13 cellular contexts compared by ENCODE assay signal in the genomic region with DNA sequence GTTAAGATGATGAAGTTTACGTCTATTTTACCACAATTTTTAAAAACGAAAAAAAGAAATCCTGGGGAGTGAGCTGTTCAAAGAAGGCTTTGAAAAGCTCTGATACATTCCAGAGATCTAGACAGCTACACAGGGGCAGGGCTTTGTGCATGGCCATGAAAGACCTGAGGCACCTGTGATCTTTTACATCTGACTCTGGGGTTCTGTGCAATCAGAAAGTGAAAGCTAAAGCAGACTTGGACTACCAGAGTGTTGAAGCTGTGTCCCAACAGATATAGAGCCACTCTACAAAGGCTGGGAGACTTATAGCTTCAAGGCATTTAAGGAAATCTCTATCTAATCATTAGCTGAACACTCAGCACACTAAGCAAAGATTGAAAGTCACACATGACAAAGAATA. TPM values are rescaled to one million over a fixed set of nuclear protein-coding genes. Genes with fewer than 3 reads are reported as not detected.
DNase-seq lines count a peak whose midpoint lies in the region; ATAC-seq, FAIRE-seq and TF ChIP-seq lines count a peak whose summit lies in the region.
"Had no signal": no experiment of that assay in that cellular context is flagged by ENCODE, and none has a peak within 500 bp of the region (broad histone marks: within the 10 kb centered on the region; RNA-seq: fewer than 3 reads in every experiment).

No MANE protein-coding gene starts in this region.

- RAD21 ChIA-PET in GM12878 (lab: Charles Lee; ENCODE audit: unreplicated experiment), result interaction anchor here (0.7 to 1.6 kb wide), 5 partner anchors 10 to 30 kb away, joined by 3 to 6 read pairs (median 4); no protein-coding TSS in a partner anchor

- peak overlapping the region; percentile 67 for H3K4me2 ChIP-seq in GM12878 (ENCODE audit: control insufficient read depth, insufficient read depth)
- no peak overlapping the region for H3K4me2 ChIP-seq in trophoblast cell (ENCODE audit: low read length)

- no peak overlapping the region for H3K27ac Mint-ChIP-seq in T-helper 2 cell treated with Interferon-gamma antibody and Interleukin-4, amounts not matched to agents 5 μg/mL and 100 μg/mL, for 36 hours
- H3K27ac Mint-ChIP-seq: activated T-cell treated with anti-CD3 and anti-CD28 coated beads, Interleukin-2, amount 50 U/mL, for 72 hours; immature natural killer cell had no signal

- H2AK5ac ChIP-seq in trophoblast cell (ENCODE audit: low read length), result no peak overlapping the region

- H3K9me3 Mint-ChIP-seq in T-helper 2 cell treated with Interferon-gamma antibody and Interleukin-4, amounts not matched to agents 5 μg/mL and 100 μg/mL, for 36 hours, result peaks cover 4% of the 10 kb centered on the region

- no peak overlapping the region for H3K27ac ChIP-seq in GM12878 (ENCODE audit: control insufficient read depth, insufficient read depth)
- no peak overlapping the region for H3K27ac ChIP-seq in trophoblast cell (ENCODE audit: low read depth, low read length)

- H3K4me1 Mint-ChIP-seq in T-helper 2 cell treated with Interferon-gamma antibody and Interleukin-4, amounts not matched to agents 5 μg/mL and 100 μg/mL, for 36 hours (ENCODE audit: low read depth), result peaks cover 2% of the 10 kb centered on the region
- H3K4me1 Mint-ChIP-seq: immature natural killer cell had no signal

- H3K9me3 ChIP-seq in GM12878 (replicated peaks; ENCODE audit: control insufficient read depth, insufficient read depth, low read length) (no peaks in the 10 kb centered on the region; the same call in 2 of the 3 replicates), trophoblast cell (ENCODE audit: insufficient read depth, low read depth, low read length) (no peaks in the 10 kb centered on the region)

- 8% methylated on average over 2 of the region's 2 CpGs for WGBS in GM12878 (ENCODE audit: insufficient coverage, insufficient replicate concordance, low lambda C conversion rate, missing lambda C conversion rate)
- no CpG with 5 or more reads among the region's 2 CpGs for WGBS in trophoblast cell (ENCODE audit: extremely low coverage, insufficient coverage, insufficient read length)

- DNase-seq in GM12878 (ENCODE audit: low read depth, low spot score) (no peak), trophoblast cell (no peak)
- no peak for DNase-seq in activated naive CD4-positive, alpha-beta T cell treated with Interleukin-2 at 50 U/mL for 16 hours
- DNase-seq in T-helper 2 cell treated with Interferon-gamma antibody and Interleukin-4, amounts not matched to agents 5 μg/mL and 100 μg/mL, for 36 hours (ENCODE audit: low spot score), result no peak
- DNase-seq: activated T-cell treated with anti-CD3 and anti-CD28 coated beads, Interleukin-2, amount 50 U/mL, for 72 hours; DMS79 treated with DMSO at 0.1 percent for 48 hours; H9; immature natural killer cell; stimulated activated naive CD8-positive, alpha-beta T cell treated with anti-CD3 and anti-CD28 coated beads, Interleukin-15, Interleukin-2, amounts not matched to agents 100 U/mL and 50 U/mL, for 24 hours had no signal

- H2BK5ac ChIP-seq in trophoblast cell (ENCODE audit: low read depth, low read length, poor library complexity), result no peak overlapping the region

- H3K79me2 ChIP-seq in GM12878 (ENCODE audit: control insufficient read depth, insufficient read depth, low read length) (no peaks in the 10 kb centered on the region), trophoblast cell (ENCODE audit: control insufficient read depth, insufficient read depth, low read length, poor library complexity) (no peaks in the 10 kb centered on the region)

- in situ Hi-C loops in GM12878 (cut with MboI), result no loop called here

- no peaks in the 10 kb centered on the region for H3K36me3 Mint-ChIP-seq in T-helper 2 cell treated with Interferon-gamma antibody and Interleukin-4, amounts not matched to agents 5 μg/mL and 100 μg/mL, for 36 hours (ENCODE audit: low read depth)
- H3K36me3 Mint-ChIP-seq: immature natural killer cell had no signal

- H2BK12ac ChIP-seq in trophoblast cell (ENCODE audit: low read length), result no peak overlapping the region

- ATAC-seq in GM18502 (IDR thresholded peaks at IDR 0.05; ENCODE audit: poor library complexity, unreplicated experiment), result peak; percentile 58
- ATAC-seq in GM19467 (IDR thresholded peaks at IDR 0.05; ENCODE audit: unreplicated experiment), result peak; percentile 75
- ATAC-seq in HG03095 (IDR thresholded peaks at IDR 0.05; ENCODE audit: unreplicated experiment), result peak; percentile 50
- peak; percentile 83 for ATAC-seq in GM12878
- no peak for ATAC-seq in HG03097 (IDR thresholded peaks at IDR 0.05; ENCODE audit: low FRiP score, unreplicated experiment)
- ATAC-seq: activated T-cell treated with anti-CD3 and anti-CD28 coated beads, Interleukin-2, amount 50 U/mL, for 72 hours; stimulated activated naive CD8-positive, alpha-beta T cell treated with anti-CD3 and anti-CD28 coated beads, Interleukin-15, Interleukin-2, amounts not matched to agents 100 U/mL and 50 U/mL, for 24 hours had no signal

- H3K18ac ChIP-seq in trophoblast cell (ENCODE audit: low read length), result no peak overlapping the region

- no peak overlapping the region for H4K12ac ChIP-seq in trophoblast cell (ENCODE audit: low read depth, low read length)

- no peak overlapping the region for H3K9ac ChIP-seq in GM12878 (ENCODE audit: control insufficient read depth, insufficient read depth, low read length)
- H3K9ac ChIP-seq in trophoblast cell (ENCODE audit: low read length), result no peak overlapping the region

- no peak overlapping the region for H4K8ac ChIP-seq in trophoblast cell (ENCODE audit: low read depth, low read length)

- H3K27me3 Mint-ChIP-seq in T-helper 2 cell treated with Interferon-gamma antibody and Interleukin-4, amounts not matched to agents 5 μg/mL and 100 μg/mL, for 36 hours (ENCODE audit: low read depth), result peaks cover 37% of the 10 kb centered on the region

- no peak for FAIRE-seq in GM12878 (lab: Jason Lieb, UNC)

- no peak for TF ChIP-seq POLR2A in GM12878 (IDR thresholded peaks at IDR 0.05; ENCODE audit: low read depth, low read length)

- no peak overlapping the region for H3K23ac ChIP-seq in trophoblast cell (ENCODE audit: low read length)

- no peak overlapping the region for H4K91ac ChIP-seq in trophoblast cell (ENCODE audit: low read depth, low read length)

- SMC1A ChIA-PET in GM12878 (lab: Charles Lee; ENCODE audit: uncharacterized antibody, unreplicated experiment), result interaction anchor here (0.6 to 1.8 kb wide), 13 partner anchors 10 to 250 kb away, joined by 3 to 13 read pairs (median 4); a partner anchor contains a TSS

- no peaks in the 10 kb centered on the region for H3K27me3 ChIP-seq in GM12878 (replicated peaks in 1 of 2; ENCODE audit: control insufficient read depth in 2 of 2, insufficient read depth in 2 of 2, low read length in 1 of 2)
- H3K27me3 ChIP-seq in trophoblast cell (ENCODE audit: insufficient read depth, low read length), result no peaks in the 10 kb centered on the region

- H3K14ac ChIP-seq in trophoblast cell (ENCODE audit: low read length), result no peak overlapping the region

- POLR2A ChIA-PET in GM12878 (lab: Charles Lee), result interaction anchor here (0.5 to 1.1 kb wide), 2 partner anchors 10 to 34 kb away, joined by 6 to 10 read pairs; no protein-coding TSS in a partner anchor

- H3K4me3 Mint-ChIP-seq in T-helper 2 cell treated with Interferon-gamma antibody and Interleukin-4, amounts not matched to agents 5 μg/mL and 100 μg/mL, for 36 hours, result no peak overlapping the region
- H3K4me3 Mint-ChIP-seq: activated T-cell treated with anti-CD3 and anti-CD28 coated beads, Interleukin-2, amount 50 U/mL, for 72 hours; H9; immature natural killer cell had no signal

- no peak overlapping the region for H3K4me3 ChIP-seq in GM12878
- H3K4me3 ChIP-seq in trophoblast cell (ENCODE audit: low read depth, low read length), result no peak overlapping the region

- BruUV-seq in GM12878 (replicated peaks; lab: Mats Ljungman, UMichigan), result no TSS peak

- H2BK120ac ChIP-seq in trophoblast cell (ENCODE audit: insufficient read depth, low read length, poor library complexity), result no peak overlapping the region

- H2AFZ ChIP-seq in GM12878 (ENCODE audit: control insufficient read depth, low read depth, low read length) (peak overlapping the region; percentile 46; the same call in 1 of the 2 replicates), trophoblast cell (ENCODE audit: insufficient read depth, low read length, poor library complexity) (no peak overlapping the region)

- no peaks in the 10 kb centered on the region for H3K79me1 ChIP-seq in trophoblast cell (ENCODE audit: low read length)

- no peak for TF ChIP-seq RAD21 in GM12878 (IDR thresholded peaks at IDR 0.05; ENCODE audit: insufficient read depth, low read depth, low read length)

- no peak for TF ChIP-seq CTCF in GM12878 (IDR thresholded peaks at IDR 0.05 in 2 of 3, conservative IDR thresholded peaks at IDR 0.05 in 1 of 3; ENCODE audit: control insufficient read depth in 2 of 3, extremely low read depth in 1 of 3, insufficient read depth in 1 of 3, low read depth in 3 of 3, low read length in 3 of 3)

- CTCF ChIA-PET in GM12878 (lab: Yijun Ruan, JAX), result interaction anchor here (0.9 to 5.0 kb wide), 8 partner anchors 9 to 44 kb away, joined by 3 to 21 read pairs (median 4); no protein-coding TSS in a partner anchor

- H3K4me1 ChIP-seq in GM12878 (ENCODE audit: control insufficient read depth, insufficient read depth, low read length) (peaks cover 13% of the 10 kb centered on the region; the same call in 1 of the 2 replicates), trophoblast cell (ENCODE audit: control insufficient read depth in 1 of 2, insufficient read depth in 2 of 2, low read length in 2 of 2) (no peaks in the 10 kb centered on the region)

- H3K4ac ChIP-seq in trophoblast cell (ENCODE audit: low read depth, low read length), result no peak overlapping the region

- H3K36me3 ChIP-seq in GM12878 (ENCODE audit: control insufficient read depth in 2 of 2, insufficient read depth in 2 of 2, low read length in 1 of 2) (no peaks in the 10 kb centered on the region), trophoblast cell (ENCODE audit: control insufficient read depth in 1 of 2, insufficient read depth in 2 of 2, low read length in 2 of 2) (no peaks in the 10 kb centered on the region)

- intact Hi-C loops in GM12878 (cut with micrococcal nuclease; ENCODE audit: unreplicated experiment), result no loop called here

- H4K20me1 ChIP-seq in GM12878 (ENCODE audit: control insufficient read depth, insufficient read depth), result no peaks in the 10 kb centered on the region

- TF ChIP-seq EP300 in GM12878 (IDR thresholded peaks at IDR 0.05; ENCODE audit: borderline replicate concordance in 1 of 2, control insufficient read depth in 1 of 2, low read depth in 2 of 2, low read length in 2 of 2), result no peak

RNA-seq across cellular contexts. Expression of a gene that starts 34.1 kb away (rescaled TPM):
- total RNA-seq in GM12878 (2013; cell fraction: nucleolus; rRNA removed), result 0.12 and 0.17 TPM in 2 replicates
- total RNA-seq in GM12878 (2014; rRNA removed) (0.62 and 0.65 TPM in 2 replicates), GM12878 (2014; rRNA removed; fragmentation: Illumina TruSeq; extraction: Trizol) (0.40 and 0.55 TPM in 2 replicates), GM12878 (2021) (1.4 and 2.0 TPM in 2 replicates)
- polyA plus RNA-seq in GM12878 (2011; ENCODE audit: low read depth), result 0.12 TPM
- polyA plus RNA-seq in GM12878 (2011; rRNA removed) (1.9 and 2.2 TPM in 2 replicates), GM12878 (2014; fragmentation: Illumina TruSeq; extraction: Trizol) (0.41 and 0.59 TPM in 2 replicates), GM12878 (2014; fragmentation: Nextera tagmentation; extraction: Ambion mirVana) (under 1 TPM; 0.45 to 0.57 TPM), GM12878 (2014; rRNA removed) (1.2 and 1.4 TPM in 2 replicates), GM12878 (2016; fragmentation: Nextera tagmentation; extraction: Ambion mirVana) (1 to 10 TPM in 1 of 2 experiments, under 1 TPM in 1; 0.20 to 1.3 TPM)
- polyA plus RNA-seq in GM12878 (2011; cell fraction: cytosol; rRNA removed), result 2.4 and 2.5 TPM in 2 replicates
- 1.2 and 1.7 TPM in 2 replicates for polyA plus RNA-seq in GM12878 (2011; cell fraction: nucleus; rRNA removed)
- 0.35 and 0.39 TPM in 2 replicates for polyA plus RNA-seq in GM12878 (2012)
- 2.7 and 3.1 TPM in 2 replicates for polyA minus RNA-seq in GM12878 (2011; rRNA and poly(A)+ RNA removed)
- 2.1 and 5.1 TPM in 2 replicates for polyA minus RNA-seq in GM12878 (2011; cell fraction: cytosol; rRNA and poly(A)+ RNA removed)
- 0.57 and 0.60 TPM in 2 replicates for polyA minus RNA-seq in GM12878 (2011; cell fraction: nucleus; rRNA and poly(A)+ RNA removed)
- polyA plus RNA-seq in trophoblast cell (2013), result 5.5 and 5.7 TPM in 2 replicates
- total RNA-seq: activated T-cell treated with anti-CD3 and anti-CD28 coated beads, Interleukin-2, amount 50 U/mL, for 72 hours had no signal
